In genomic region chr19:11530432-11530831, GRCh38 we compare ENCODE assay signal across 9 cellular contexts. TPM values are rescaled to one million over a fixed set of nuclear protein-coding genes. Genes with fewer than 3 reads are reported as not detected.
A peak's percentile ranks its signal among the peaks of the same experiment; 100 is the strongest.
DNase-seq lines count a peak whose midpoint lies in the region; ATAC-seq, FAIRE-seq and TF ChIP-seq lines count a peak whose summit lies in the region.
"Had no signal": no experiment of that assay in that cellular context is flagged by ENCODE, and none has a peak within 500 bp of the region (broad histone marks: within the 10 kb centered on the region; RNA-seq: fewer than 3 reads in every experiment).

No MANE protein-coding gene starts in this region.

- no peak overlapping the region for H3K9ac ChIP-seq in HepG2 (ENCODE audit: insufficient read depth, low read depth, low read length)

- H3K4me1 ChIP-seq in HepG2 (ENCODE audit: insufficient read depth, low read length), result peaks cover 15% of the 10 kb centered on the region

- H2AFZ ChIP-seq in HepG2 (ENCODE audit: low read length), result no peak overlapping the region

- intact Hi-C loops in HepG2 (cut with micrococcal nuclease; ENCODE audit: unreplicated experiment), result no loop called here

- no peak for TF ChIP-seq POLR2A in HepG2 (IDR thresholded peaks at IDR 0.05; ENCODE audit: insufficient read depth in 1 of 2, low read depth in 2 of 2, low read length in 2 of 2)

- H3K36me3 ChIP-seq in HepG2 (replicated peaks in 1 of 2; ENCODE audit: control insufficient read depth in 1 of 2, insufficient read depth in 2 of 2, low read length in 2 of 2), result no peaks in the 10 kb centered on the region

- H3K36me3 Mint-ChIP-seq in effector memory CD8-positive, alpha-beta T cell (ENCODE audit: insufficient read depth), result peaks cover 13% of the 10 kb centered on the region

- H3K27ac Mint-ChIP-seq in stimulated activated naive CD8-positive, alpha-beta T cell treated with anti-CD3 and anti-CD28 coated beads, Interleukin-15, amount 100 ng/mL, for 72 hours, result no peak overlapping the region
- H3K27ac Mint-ChIP-seq in effector memory CD8-positive, alpha-beta T cell, result no peak overlapping the region

- H3K9me3 ChIP-seq in HepG2 (ENCODE audit: low read length), result no peaks in the 10 kb centered on the region

- H3K9me3 Mint-ChIP-seq in stimulated activated naive CD8-positive, alpha-beta T cell treated with anti-CD3 and anti-CD28 coated beads, Interleukin-15, amount 100 ng/mL, for 72 hours, result no peaks in the 10 kb centered on the region
- no peaks in the 10 kb centered on the region for H3K9me3 Mint-ChIP-seq in effector memory CD8-positive, alpha-beta T cell

- in situ Hi-C loops in HepG2 (cut with HindIII; ENCODE audit: extremely low pct_ligation_motif_present, low pct_unique_long_range_greater_than_20kb), result no loop called here

- H3K27me3 Mint-ChIP-seq in stimulated activated naive CD8-positive, alpha-beta T cell treated with anti-CD3 and anti-CD28 coated beads, Interleukin-15, amount 100 ng/mL, for 72 hours, result peaks cover 6% of the 10 kb centered on the region
- H3K27me3 Mint-ChIP-seq in effector memory CD8-positive, alpha-beta T cell, result no peaks in the 10 kb centered on the region

- peak; percentile 68 for TF ChIP-seq RAD21 in HepG2 (CRISPR knock-in tag; IDR thresholded peaks at IDR 0.05)

- H3K4me3 ChIP-seq in HepG2 (replicated peaks in 1 of 3; ENCODE audit: insufficient read depth in 1 of 3, low read depth in 2 of 3, low read length in 3 of 3), result no peak overlapping the region
- H3K4me3 ChIP-seq: skin epidermis had no signal

- peaks cover 33% of the 10 kb centered on the region for H3K4me1 Mint-ChIP-seq in stimulated activated naive CD8-positive, alpha-beta T cell treated with anti-CD3 and anti-CD28 coated beads, Interleukin-15, amount 100 ng/mL, for 72 hours
- H3K4me1 Mint-ChIP-seq in effector memory CD8-positive, alpha-beta T cell (ENCODE audit: low read depth in 2 of 2), result peaks cover 17 to 19% of the 10 kb centered on the region in 2 donors

- peak; percentile 81 for TF ChIP-seq CTCF in HepG2 (CRISPR knock-in tag; IDR thresholded peaks at IDR 0.05)

- POLR2A ChIA-PET in HepG2 (lab: Yijun Ruan, JAX), result interaction anchor here (0.6 to 2.5 kb wide), 3 partner anchors 29 to 296 kb away, joined by 3 to 33 read pairs (median 5); partner anchors contain the start of genes ELOF1 and SWSAP1

- no peak overlapping the region for H3K27ac ChIP-seq in HepG2 (ENCODE audit: extremely low read length, insufficient read depth, low read length)
- H3K27ac ChIP-seq: skin epidermis had no signal

- no peak for TF ChIP-seq EP300 in HepG2 (IDR thresholded peaks at IDR 0.05; ENCODE audit: low read depth in 2 of 2, low read length in 2 of 2)
- TF ChIP-seq EP300 in HepG2 (CRISPR knock-in tag; IDR thresholded peaks at IDR 0.05; ENCODE audit: borderline replicate concordance), result no peak

- no peaks in the 10 kb centered on the region for H4K20me1 ChIP-seq in HepG2 (ENCODE audit: insufficient read depth, low read length)

- CTCF ChIA-PET in HepG2 (lab: Yijun Ruan, JAX; ENCODE audit: low intra/inter-chr PET ratio, low total read pairs), result no interaction called here

- no TSS peak for BruUV-seq in HepG2 (replicated peaks; lab: Mats Ljungman, UMichigan)

- peak; percentile 87 for DNase-seq in GDM1 (lab: John Stamatoyannopoulos, UW)
- DNase-seq in NCI-H146 (lab: John Stamatoyannopoulos, UW), result peak; percentile 97
- peak; percentile 44 for DNase-seq in T1000 (lab: John Stamatoyannopoulos, UW)
- peak; percentile 66 to 87 for DNase-seq in dermis microvascular lymphatic vessel endothelial cell (ENCODE audit: low read depth in 2 of 2)
- peak; percentile 95 for DNase-seq in HepG2 (ENCODE audit: low spot score)
- peak; percentile 56 to 66 for DNase-seq in stimulated activated naive CD8-positive, alpha-beta T cell treated with anti-CD3 and anti-CD28 coated beads, Interleukin-15, amount 100 ng/mL, for 72 hours
- no peak for DNase-seq in effector memory CD8-positive, alpha-beta T cell

- ATAC-seq in HepG2, result peak; percentile 57
- peak; percentile 10 for ATAC-seq in stimulated activated naive CD8-positive, alpha-beta T cell treated with anti-CD3 and anti-CD28 coated beads, Interleukin-15, amount 100 ng/mL, for 72 hours
- ATAC-seq in HG02763 (IDR thresholded peaks at IDR 0.05; ENCODE audit: unreplicated experiment), result no peak
- ATAC-seq in effector memory CD8-positive, alpha-beta T cell (replicated peaks), result no peak

- no peak overlapping the region for H3K4me2 ChIP-seq in HepG2 (ENCODE audit: low read depth, low read length)

- H3K79me2 ChIP-seq in HepG2 (ENCODE audit: insufficient read depth, low read length), result peaks cover 12% of the 10 kb centered on the region

- H3K4me3 Mint-ChIP-seq in stimulated activated naive CD8-positive, alpha-beta T cell treated with anti-CD3 and anti-CD28 coated beads, Interleukin-15, amount 100 ng/mL, for 72 hours, result no peak overlapping the region
- no peak overlapping the region for H3K4me3 Mint-ChIP-seq in effector memory CD8-positive, alpha-beta T cell

- H3K27me3 ChIP-seq in HepG2 (ENCODE audit: control insufficient read depth in 1 of 2, insufficient read depth in 2 of 2, low read length in 2 of 2), result no peaks in the 10 kb centered on the region

- WGBS in HepG2 (ENCODE audit: low lambda C conversion rate), result 15% methylated on average over 6 of the region's 9 CpGs

- peak; percentile 87 for FAIRE-seq in HepG2 (lab: Jason Lieb, UNC)

RNA-seq across cellular contexts. Expression of gene ECSIT, which starts 1.5 kb away (rescaled TPM):
- 22.4 and 22.6 TPM in 2 replicates for total RNA-seq in dermis microvascular lymphatic vessel endothelial cell
- 32.2 and 36.4 TPM in 2 replicates for total RNA-seq in HepG2 (2016; rRNA removed; fragmentation: Illumina TruSeq; extraction: Trizol)
- 34.9 and 42.8 TPM in 2 replicates for total RNA-seq in HepG2 (2016; cell fraction: cytosol; rRNA removed; fragmentation: Illumina TruSeq; extraction: Trizol; ENCODE audit: low read depth)
- total RNA-seq in HepG2 (2016; cell fraction: insoluble cytoplasmic fraction; rRNA removed; fragmentation: Illumina TruSeq; extraction: Trizol), result 29.2 and 39.1 TPM in 2 replicates
- total RNA-seq in HepG2 (2016; cell fraction: membrane; rRNA removed; fragmentation: Illumina TruSeq; extraction: Trizol), result 47.6 and 47.9 TPM in 2 replicates
- 18.6 and 23.5 TPM in 2 replicates for total RNA-seq in HepG2 (2016; cell fraction: nucleus; rRNA removed; fragmentation: Illumina TruSeq; extraction: Trizol)
- polyA plus RNA-seq in HepG2 (2011; rRNA removed), result 55.4 and 62.3 TPM in 2 replicates
- polyA plus RNA-seq in HepG2 (2011; cell fraction: cytosol; rRNA removed), result 50.1 and 76.7 TPM in 2 replicates
- 54.8 and 72.2 TPM in 2 replicates for polyA plus RNA-seq in HepG2 (2011; cell fraction: nucleus; rRNA removed)
- 23.3 and 36.3 TPM in 2 replicates for polyA plus RNA-seq in HepG2 (2012)
- 31.3 and 34.7 TPM in 2 replicates for polyA plus RNA-seq in HepG2 (2016; cell fraction: cytosol; fragmentation: Illumina TruSeq; extraction: Trizol; ENCODE audit: low read depth)
- 32.2 and 38.2 TPM in 2 replicates for polyA plus RNA-seq in HepG2 (2016; cell fraction: insoluble cytoplasmic fraction; fragmentation: Illumina TruSeq; extraction: Trizol; ENCODE audit: low read depth)
- polyA plus RNA-seq in HepG2 (2016; cell fraction: membrane; fragmentation: Illumina TruSeq; extraction: Trizol; ENCODE audit: low read depth), result 46.4 and 49.9 TPM in 2 replicates
- 50.2 and 54.3 TPM in 2 replicates for polyA plus RNA-seq in HepG2 (2016; cell fraction: nucleus; fragmentation: Illumina TruSeq; extraction: Trizol; ENCODE audit: insufficient read depth, low read depth)
- 105 and 125 TPM in 2 replicates for polyA minus RNA-seq in HepG2 (2011; rRNA and poly(A)+ RNA removed; ENCODE audit: low replicate concordance)
- polyA minus RNA-seq in HepG2 (2011; cell fraction: cytosol; rRNA and poly(A)+ RNA removed), result 32.7 and 34.2 TPM in 2 replicates
- polyA minus RNA-seq in HepG2 (2011; cell fraction: nucleus; rRNA and poly(A)+ RNA removed), result 9.3 and 10.2 TPM in 2 replicates

RNA-seq across cellular contexts. Expression of gene CNN1, which starts 8.2 kb away (rescaled TPM):
- total RNA-seq in dermis microvascular lymphatic vessel endothelial cell (not detected in 2 replicates), HepG2 (2016; rRNA removed; fragmentation: Illumina TruSeq; extraction: Trizol) (0.55 and 1.1 TPM in 2 replicates)
- 1.2 and 1.6 TPM in 2 replicates for total RNA-seq in HepG2 (2016; cell fraction: cytosol; rRNA removed; fragmentation: Illumina TruSeq; extraction: Trizol; ENCODE audit: low read depth)
- total RNA-seq in HepG2 (2016; cell fraction: insoluble cytoplasmic fraction; rRNA removed; fragmentation: Illumina TruSeq; extraction: Trizol), result 0.58 and 0.74 TPM in 2 replicates
- total RNA-seq in HepG2 (2016; cell fraction: membrane; rRNA removed; fragmentation: Illumina TruSeq; extraction: Trizol), result 0.99 and 1.0 TPM in 2 replicates
- 0.43 TPM in 1 of 2 replicates, not detected in the other for total RNA-seq in HepG2 (2016; cell fraction: nucleus; rRNA removed; fragmentation: Illumina TruSeq; extraction: Trizol)
- 0.39 and 0.70 TPM in 2 replicates for polyA plus RNA-seq in HepG2 (2011; rRNA removed)
- polyA plus RNA-seq in HepG2 (2011; cell fraction: cytosol; rRNA removed), result 0.28 and 0.50 TPM in 2 replicates
- 0.33 and 0.40 TPM in 2 replicates for polyA plus RNA-seq in HepG2 (2011; cell fraction: nucleus; rRNA removed)
- 0.40 and 0.45 TPM in 2 replicates for polyA plus RNA-seq in HepG2 (2012)
- 1.5 TPM in 2 replicates for polyA plus RNA-seq in HepG2 (2016; cell fraction: cytosol; fragmentation: Illumina TruSeq; extraction: Trizol; ENCODE audit: low read depth)
- polyA plus RNA-seq in HepG2 (2016; cell fraction: insoluble cytoplasmic fraction; fragmentation: Illumina TruSeq; extraction: Trizol; ENCODE audit: low read depth), result 1.2 TPM in 2 replicates
- 1.2 and 1.4 TPM in 2 replicates for polyA plus RNA-seq in HepG2 (2016; cell fraction: membrane; fragmentation: Illumina TruSeq; extraction: Trizol; ENCODE audit: low read depth)
- 0.37 and 0.87 TPM in 2 replicates for polyA plus RNA-seq in HepG2 (2016; cell fraction: nucleus; fragmentation: Illumina TruSeq; extraction: Trizol; ENCODE audit: insufficient read depth, low read depth)
- polyA minus RNA-seq in HepG2 (2011; rRNA and poly(A)+ RNA removed; ENCODE audit: low replicate concordance), result 1.6 TPM in 1 of 2 replicates, not detected in the other
- not detected in 2 replicates for polyA minus RNA-seq in HepG2 (2011; cell fraction: cytosol; rRNA and poly(A)+ RNA removed)
- not detected in 2 replicates for polyA minus RNA-seq in HepG2 (2011; cell fraction: nucleus; rRNA and poly(A)+ RNA removed)

RNA-seq across cellular contexts. Expression of gene ZNF653, which starts 24.8 kb away (rescaled TPM):
- total RNA-seq in dermis microvascular lymphatic vessel endothelial cell, result 5.3 and 5.4 TPM in 2 replicates
- 1.2 and 4.7 TPM in 2 replicates for total RNA-seq in HepG2 (2016; rRNA removed; fragmentation: Illumina TruSeq; extraction: Trizol)
- 1.0 and 1.5 TPM in 2 replicates for total RNA-seq in HepG2 (2016; cell fraction: cytosol; rRNA removed; fragmentation: Illumina TruSeq; extraction: Trizol; ENCODE audit: low read depth)
- total RNA-seq in HepG2 (2016; cell fraction: insoluble cytoplasmic fraction; rRNA removed; fragmentation: Illumina TruSeq; extraction: Trizol), result 1.2 and 3.2 TPM in 2 replicates
- 1.8 and 2.2 TPM in 2 replicates for total RNA-seq in HepG2 (2016; cell fraction: membrane; rRNA removed; fragmentation: Illumina TruSeq; extraction: Trizol)
- 2.9 and 3.8 TPM in 2 replicates for total RNA-seq in HepG2 (2016; cell fraction: nucleus; rRNA removed; fragmentation: Illumina TruSeq; extraction: Trizol)
- polyA plus RNA-seq in HepG2 (2011; rRNA removed), result 6.6 and 7.1 TPM in 2 replicates
- polyA plus RNA-seq in HepG2 (2011; cell fraction: cytosol; rRNA removed), result 7.1 and 10.4 TPM in 2 replicates
- 18.3 and 30.3 TPM in 2 replicates for polyA plus RNA-seq in HepG2 (2011; cell fraction: nucleus; rRNA removed)
- polyA plus RNA-seq in HepG2 (2012), result 3.6 and 4.5 TPM in 2 replicates
- 0.57 and 1.6 TPM in 2 replicates for polyA plus RNA-seq in HepG2 (2016; cell fraction: cytosol; fragmentation: Illumina TruSeq; extraction: Trizol; ENCODE audit: low read depth)
- 1.9 and 2.7 TPM in 2 replicates for polyA plus RNA-seq in HepG2 (2016; cell fraction: insoluble cytoplasmic fraction; fragmentation: Illumina TruSeq; extraction: Trizol; ENCODE audit: low read depth)
- 1.3 and 1.8 TPM in 2 replicates for polyA plus RNA-seq in HepG2 (2016; cell fraction: membrane; fragmentation: Illumina TruSeq; extraction: Trizol; ENCODE audit: low read depth)
- 5.8 and 5.9 TPM in 2 replicates for polyA plus RNA-seq in HepG2 (2016; cell fraction: nucleus; fragmentation: Illumina TruSeq; extraction: Trizol; ENCODE audit: insufficient read depth, low read depth)
- polyA minus RNA-seq in HepG2 (2011; rRNA and poly(A)+ RNA removed; ENCODE audit: low replicate concordance), result 5.9 and 8.5 TPM in 2 replicates
- polyA minus RNA-seq in HepG2 (2011; cell fraction: cytosol; rRNA and poly(A)+ RNA removed), result 2.1 and 3.0 TPM in 2 replicates
- polyA minus RNA-seq in HepG2 (2011; cell fraction: nucleus; rRNA and poly(A)+ RNA removed), result 11.2 and 12.4 TPM in 2 replicates

RNA-seq across cellular contexts. Expression of gene ELOF1, which starts 28.6 kb away (rescaled TPM):
- total RNA-seq in dermis microvascular lymphatic vessel endothelial cell (23.8 and 24.1 TPM in 2 replicates), HepG2 (2016; rRNA removed; fragmentation: Illumina TruSeq; extraction: Trizol) (43.2 and 47.2 TPM in 2 replicates)
- 22.1 and 24.0 TPM in 2 replicates for total RNA-seq in HepG2 (2016; cell fraction: cytosol; rRNA removed; fragmentation: Illumina TruSeq; extraction: Trizol; ENCODE audit: low read depth)
- total RNA-seq in HepG2 (2016; cell fraction: insoluble cytoplasmic fraction; rRNA removed; fragmentation: Illumina TruSeq; extraction: Trizol), result 43.9 and 45.2 TPM in 2 replicates
- total RNA-seq in HepG2 (2016; cell fraction: membrane; rRNA removed; fragmentation: Illumina TruSeq; extraction: Trizol), result 43.6 and 46.0 TPM in 2 replicates
- 13.8 and 15.5 TPM in 2 replicates for total RNA-seq in HepG2 (2016; cell fraction: nucleus; rRNA removed; fragmentation: Illumina TruSeq; extraction: Trizol)
- 14.5 TPM in 2 replicates for polyA plus RNA-seq in HepG2 (2011; rRNA removed)
- 18.3 and 25.5 TPM in 2 replicates for polyA plus RNA-seq in HepG2 (2011; cell fraction: cytosol; rRNA removed)
- 37.4 and 37.6 TPM in 2 replicates for polyA plus RNA-seq in HepG2 (2011; cell fraction: nucleus; rRNA removed)
- 24.5 and 41.2 TPM in 2 replicates for polyA plus RNA-seq in HepG2 (2012)
- polyA plus RNA-seq in HepG2 (2016; cell fraction: cytosol; fragmentation: Illumina TruSeq; extraction: Trizol; ENCODE audit: low read depth), result 29.9 and 33.8 TPM in 2 replicates
- 75.7 and 79.7 TPM in 2 replicates for polyA plus RNA-seq in HepG2 (2016; cell fraction: insoluble cytoplasmic fraction; fragmentation: Illumina TruSeq; extraction: Trizol; ENCODE audit: low read depth)
- polyA plus RNA-seq in HepG2 (2016; cell fraction: membrane; fragmentation: Illumina TruSeq; extraction: Trizol; ENCODE audit: low read depth), result 64.0 and 65.9 TPM in 2 replicates
- polyA plus RNA-seq in HepG2 (2016; cell fraction: nucleus; fragmentation: Illumina TruSeq; extraction: Trizol; ENCODE audit: insufficient read depth, low read depth), result 40.0 and 46.3 TPM in 2 replicates
- 15.4 and 55.8 TPM in 2 replicates for polyA minus RNA-seq in HepG2 (2011; rRNA and poly(A)+ RNA removed; ENCODE audit: low replicate concordance)
- polyA minus RNA-seq in HepG2 (2011; cell fraction: cytosol; rRNA and poly(A)+ RNA removed), result 7.6 and 7.7 TPM in 2 replicates
- 9.4 and 10.4 TPM in 2 replicates for polyA minus RNA-seq in HepG2 (2011; cell fraction: nucleus; rRNA and poly(A)+ RNA removed)

RNA-seq across cellular contexts. Expression of gene ACP5, which starts 47.0 kb away (rescaled TPM):
- total RNA-seq in dermis microvascular lymphatic vessel endothelial cell, result 0.26 and 0.38 TPM in 2 replicates
- total RNA-seq in HepG2 (2016; rRNA removed; fragmentation: Illumina TruSeq; extraction: Trizol), result 0.94 and 1.3 TPM in 2 replicates
- total RNA-seq in HepG2 (2016; cell fraction: cytosol; rRNA removed; fragmentation: Illumina TruSeq; extraction: Trizol; ENCODE audit: low read depth), result 0.26 and 0.30 TPM in 2 replicates
- total RNA-seq in HepG2 (2016; cell fraction: insoluble cytoplasmic fraction; rRNA removed; fragmentation: Illumina TruSeq; extraction: Trizol), result 0.77 and 1.9 TPM in 2 replicates
- total RNA-seq in HepG2 (2016; cell fraction: membrane; rRNA removed; fragmentation: Illumina TruSeq; extraction: Trizol), result 0.52 and 0.71 TPM in 2 replicates
- 1.2 and 1.8 TPM in 2 replicates for total RNA-seq in HepG2 (2016; cell fraction: nucleus; rRNA removed; fragmentation: Illumina TruSeq; extraction: Trizol)
- polyA plus RNA-seq in HepG2 (2011; rRNA removed), result 5.1 and 6.7 TPM in 2 replicates
- 4.6 and 8.5 TPM in 2 replicates for polyA plus RNA-seq in HepG2 (2011; cell fraction: cytosol; rRNA removed)
- 2.8 and 3.6 TPM in 2 replicates for polyA plus RNA-seq in HepG2 (2011; cell fraction: nucleus; rRNA removed)
- 0.67 and 1.0 TPM in 2 replicates for polyA plus RNA-seq in HepG2 (2012)
- polyA plus RNA-seq in HepG2 (2016; cell fraction: cytosol; fragmentation: Illumina TruSeq; extraction: Trizol; ENCODE audit: low read depth), result 0.28 and 0.40 TPM in 2 replicates
- 0.80 and 0.88 TPM in 2 replicates for polyA plus RNA-seq in HepG2 (2016; cell fraction: insoluble cytoplasmic fraction; fragmentation: Illumina TruSeq; extraction: Trizol; ENCODE audit: low read depth)
- 0.98 and 1.1 TPM in 2 replicates for polyA plus RNA-seq in HepG2 (2016; cell fraction: membrane; fragmentation: Illumina TruSeq; extraction: Trizol; ENCODE audit: low read depth)
- 2.2 and 5.0 TPM in 2 replicates for polyA plus RNA-seq in HepG2 (2016; cell fraction: nucleus; fragmentation: Illumina TruSeq; extraction: Trizol; ENCODE audit: insufficient read depth, low read depth)
- 6.2 TPM in 1 of 2 replicates, not detected in the other for polyA minus RNA-seq in HepG2 (2011; rRNA and poly(A)+ RNA removed; ENCODE audit: low replicate concordance)
- polyA minus RNA-seq in HepG2 (2011; cell fraction: cytosol; rRNA and poly(A)+ RNA removed), result 2.7 and 3.1 TPM in 2 replicates
- polyA minus RNA-seq in HepG2 (2011; cell fraction: nucleus; rRNA and poly(A)+ RNA removed), result 0.37 and 0.90 TPM in 2 replicates

Comparison
In these comparisons a context has a peak if more than half of its experiments do, and no peak if none do; other contexts are left out.
1. DNase-seq: peak in GDM1 (single experiment), NCI-H146 (single experiment), T1000 (single experiment), dermis microvascular lymphatic vessel endothelial cell (2 of 2), HepG2 (single experiment) and stimulated activated naive CD8-positive, alpha-beta T cell treated with anti-CD3 and anti-CD28 coated beads, Interleukin-15, amount 100 ng/mL, for 72 hours (2 of 2); none in effector memory CD8-positive, alpha-beta T cell (0 of 3).
2. ATAC-seq: peak in HepG2 (single experiment) and stimulated activated naive CD8-positive, alpha-beta T cell treated with anti-CD3 and anti-CD28 coated beads, Interleukin-15, amount 100 ng/mL, for 72 hours (single experiment); none in HG02763 (single experiment) and effector memory CD8-positive, alpha-beta T cell (single experiment).